ENCODE assay signal across 9 cellular contexts in the genomic region with DNA sequence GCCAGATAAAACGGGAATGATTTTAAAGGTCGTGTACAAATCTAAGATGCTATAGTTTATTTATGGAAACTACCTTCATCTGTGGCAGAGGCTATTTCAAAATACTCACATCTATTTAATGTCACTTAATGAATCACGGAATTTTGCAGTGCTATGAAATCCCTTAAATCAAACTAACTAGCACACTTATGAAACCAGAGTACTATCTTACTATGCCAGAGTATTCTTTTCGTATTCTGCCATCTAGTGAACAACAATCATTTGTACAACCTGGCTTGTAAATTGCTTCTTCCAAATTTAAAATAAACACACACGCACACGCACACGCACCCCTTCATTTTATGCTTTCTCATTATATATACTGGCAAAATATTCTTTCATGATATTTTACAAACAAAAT.
A peak's percentile ranks its signal among the peaks of the same experiment; 100 is the strongest.
DNase-seq lines count a peak whose midpoint lies in the region; ATAC-seq lines count a peak whose summit lies in the region.
"Had no signal": no experiment of that assay in that cellular context is flagged by ENCODE, and none has a peak within 500 bp of the region (broad histone marks: within the 10 kb centered on the region; RNA-seq: fewer than 3 reads in every experiment).

No MANE protein-coding gene starts in this region.

- DNase-seq in Right ventricle myocardium superior: no peak
- DNase-seq in cardiac septum (ENCODE audit: low spot score): no peak
- DNase-seq in SW480 (ENCODE audit: low spot score): peak; percentile 45
- peak; percentile 7 for DNase-seq in hepatic stellate cell (ENCODE audit: low spot score)
- no peak for DNase-seq in activated CD8-positive, alpha-beta memory T cell treated with anti-CD3 and anti-CD28 coated beads, Interleukin-2, amount 50 U/mL, for 4 hours
- no peak for DNase-seq in NCI-H345 treated with DMSO at 0.1 percent for 48 hours (lab: John Stamatoyannopoulos, UW; ENCODE audit: unreplicated experiment)
- DNase-seq in stimulated activated naive CD4-positive, alpha-beta T cell treated with Interleukin-2 at 50 U/mL for 16 hours (lab: John Stamatoyannopoulos, UW): no peak

- ATAC-seq in Right ventricle myocardium superior (ENCODE audit: poor library complexity) (peak; percentile 87), HG03097 (IDR thresholded peaks at IDR 0.05; ENCODE audit: low FRiP score, unreplicated experiment) (no peak)
- ATAC-seq: K562 had no signal

- intact Hi-C loops in Right ventricle myocardium superior (cut with DNase I) (loop anchor here (5.0 to 10.0 kb wide), 2 partner anchors 506 to 679 kb away; no protein-coding TSS in a partner anchor), cardiac septum (cut with DNase I) (loop anchor here (5.0 to 10.0 kb wide), 2 partner anchors 506 to 679 kb away; no protein-coding TSS in a partner anchor)

Comparison
In these comparisons a context has a peak if more than half of its experiments do, and no peak if none do; other contexts are left out.
1. DNase-seq: peak in SW480 (single experiment) and hepatic stellate cell (single experiment); none in Right ventricle myocardium superior (single experiment), cardiac septum (single experiment), activated CD8-positive, alpha-beta memory T cell treated with anti-CD3 and anti-CD28 coated beads, Interleukin-2, amount 50 U/mL, for 4 hours (single experiment), NCI-H345 treated with DMSO at 0.1 percent for 48 hours (single experiment) and stimulated activated naive CD4-positive, alpha-beta T cell treated with Interleukin-2 at 50 U/mL for 16 hours (single experiment).